In genomic region chr1:58513956-58514355, GRCh38 we compare ENCODE assay signal across 33 cellular contexts. TPM values are rescaled to one million over a fixed set of nuclear protein-coding genes. Genes with fewer than 3 reads are reported as not detected.
A peak's percentile ranks its signal among the peaks of the same experiment; 100 is the strongest.
DNase-seq lines count a peak whose midpoint lies in the region; ATAC-seq, FAIRE-seq and TF ChIP-seq lines count a peak whose summit lies in the region.
"Had no signal": no experiment of that assay in that cellular context is flagged by ENCODE, and none has a peak within 500 bp of the region (broad histone marks: within the 10 kb centered on the region; RNA-seq: fewer than 3 reads in every experiment).

No MANE protein-coding gene starts in this region.

- no peaks in the 10 kb centered on the region for H3K27me3 ChIP-seq in HepG2 (ENCODE audit: control insufficient read depth in 1 of 2, insufficient read depth in 2 of 2, low read length in 2 of 2)
- no peaks in the 10 kb centered on the region for H3K27me3 ChIP-seq in right lobe of liver
- H3K27me3 ChIP-seq: BE2C; BLaER1; BLaER1 treated with 17β-estradiol and CSF1 and Interleukin-3, amounts not matched to agents 10 nM and 100 nM had no signal

- no TSS peak for BruUV-seq in HepG2 (replicated peaks; lab: Mats Ljungman, UMichigan)

- no peaks in the 10 kb centered on the region for H4K20me1 ChIP-seq in HepG2 (ENCODE audit: insufficient read depth, low read length)
- H4K20me1 ChIP-seq: BLaER1; BLaER1 treated with 17β-estradiol and CSF1 and Interleukin-3, amounts not matched to agents 10 nM and 100 nM had no signal

- DNase-seq in HepG2 (ENCODE audit: low spot score) (no peak), right lobe of liver (no peak), GM12892 (ENCODE audit: insufficient read length) (no peak)
- DNase-seq: 8988T; ACHN; AML-193; BE2C; C1 segment of cervical spinal cord; Caco-2; Calu3; CD4-positive, alpha-beta memory T cell; CD4-positive, alpha-beta T cell; CD4-positive, CD25-positive, alpha-beta regulatory T cell; CD8-positive, alpha-beta memory T cell; CD8-positive, alpha-beta T cell; COR-L47; DMS 273 treated with DMSO at 0.1 percent for 48 hours; DMS153; DMS53; DMS79; DMS79 treated with DMSO at 0.1 percent for 48 hours; DND-41; EL had no signal

- TF ChIP-seq POLR2A in HepG2 (IDR thresholded peaks at IDR 0.05; ENCODE audit: insufficient read depth in 1 of 2, low read depth in 2 of 2, low read length in 2 of 2) (no peak), right lobe of liver (IDR thresholded peaks at IDR 0.05) (no peak), GM12892 (IDR thresholded peaks at IDR 0.05; ENCODE audit: low read depth, low read length) (no peak)

- H3K9ac ChIP-seq in HepG2 (ENCODE audit: insufficient read depth, low read depth, low read length) = no peak overlapping the region
- H3K9ac ChIP-seq: BLaER1; BLaER1 treated with 17β-estradiol and CSF1 and Interleukin-3, amounts not matched to agents 10 nM and 100 nM had no signal

- H3K9me3 ChIP-seq in HepG2 (ENCODE audit: low read length) (0 out of 2 replicates have a peak, but pooled peaks cover 4% of the 10 kb centered on the region), right lobe of liver (no peaks in the 10 kb centered on the region), HEK293 (ENCODE audit: control insufficient read depth, insufficient read depth, low read depth, low read length) (no peaks in the 10 kb centered on the region)
- H3K9me3 ChIP-seq: A549, BE2C, Caco-2 had no signal

- no peak overlapping the region for H3K4me3 ChIP-seq in HepG2 (replicated peaks in 1 of 3; ENCODE audit: insufficient read depth in 1 of 3, low read depth in 2 of 3, low read length in 3 of 3)
- H3K4me3 ChIP-seq in right lobe of liver = no peak overlapping the region
- no peak overlapping the region for H3K4me3 ChIP-seq in HEK293 (ENCODE audit: low read depth, low read length)
- H3K4me3 ChIP-seq: A549; BLaER1; BLaER1 treated with 17β-estradiol and CSF1 and Interleukin-3, amounts not matched to agents 10 nM and 100 nM had no signal

- TF ChIP-seq EP300 in HepG2 (IDR thresholded peaks at IDR 0.05; ENCODE audit: low read depth in 2 of 2, low read length in 2 of 2) (no peak), HepG2 (CRISPR knock-in tag; IDR thresholded peaks at IDR 0.05; ENCODE audit: borderline replicate concordance) (no peak)

- FAIRE-seq in HepG2 (lab: Jason Lieb, UNC) (no peak), GM12892 (lab: Jason Lieb, UNC) (peak; percentile 14)
- FAIRE-seq: A204.1, A549, D721Med had no signal

- H3K27ac ChIP-seq in HepG2 (ENCODE audit: extremely low read length, insufficient read depth, low read length) (no peak overlapping the region), right lobe of liver (no peak overlapping the region), HEK293 (ENCODE audit: extremely low read depth, low read depth, low read length) (no peak overlapping the region)
- H3K27ac ChIP-seq: 22Rv1; A549; BLaER1; BLaER1 treated with 17β-estradiol and CSF1 and Interleukin-3, amounts not matched to agents 10 nM and 100 nM; C4-2B had no signal

- TF ChIP-seq CTCF in HepG2 (CRISPR knock-in tag; IDR thresholded peaks at IDR 0.05) = no peak
- TF ChIP-seq CTCF in right lobe of liver (IDR thresholded peaks at IDR 0.05) = no peak
- no peak for TF ChIP-seq CTCF in HEK293 (tag by site-specific recombination; IDR thresholded peaks at IDR 0.05)

- H3K4me1 ChIP-seq in HepG2 (ENCODE audit: insufficient read depth, low read length) = no peaks in the 10 kb centered on the region
- no peaks in the 10 kb centered on the region for H3K4me1 ChIP-seq in right lobe of liver
- H3K4me1 ChIP-seq in HEK293 (ENCODE audit: control insufficient read depth, insufficient read depth, low read length) = no peaks in the 10 kb centered on the region
- H3K4me1 ChIP-seq: A549; BE2C; BLaER1; BLaER1 treated with 17β-estradiol and CSF1 and Interleukin-3, amounts not matched to agents 10 nM and 100 nM; Caco-2 had no signal

- no peak overlapping the region for H3K4me2 ChIP-seq in HepG2 (ENCODE audit: low read depth, low read length)
- H3K4me2 ChIP-seq: A549; BLaER1; BLaER1 treated with 17β-estradiol and CSF1 and Interleukin-3, amounts not matched to agents 10 nM and 100 nM had no signal

- ATAC-seq in HepG2 (no peak), right lobe of liver (no peak), HG03442 (IDR thresholded peaks at IDR 0.05; ENCODE audit: unreplicated experiment) (no peak), GM21447 (IDR thresholded peaks at IDR 0.05; ENCODE audit: unreplicated experiment) (no peak)
- ATAC-seq: A549; CD8-positive, alpha-beta T cell had no signal

- no peak for TF ChIP-seq RAD21 in HepG2 (CRISPR knock-in tag; IDR thresholded peaks at IDR 0.05)

- POLR2A ChIA-PET in HepG2 (lab: Yijun Ruan, JAX) (no interaction called here), HEK293 (lab: Yijun Ruan, JAX) (interaction anchor here (0.5 kb wide), 1 partner anchor 1077 kb away, joined by 3 read pairs; no protein-coding TSS in a partner anchor)

- no peaks in the 10 kb centered on the region for H3K79me2 ChIP-seq in HepG2 (ENCODE audit: insufficient read depth, low read length)

- H3K36me3 ChIP-seq in HepG2 (replicated peaks in 1 of 2; ENCODE audit: control insufficient read depth in 1 of 2, insufficient read depth in 2 of 2, low read length in 2 of 2) (no peaks in the 10 kb centered on the region), right lobe of liver (no peaks in the 10 kb centered on the region), HEK293 (ENCODE audit: control insufficient read depth in 2 of 2, insufficient read depth in 1 of 2, low read length in 2 of 2) (peaks cover 0 to 4% of the 10 kb centered on the region in 2 experiments; a peak in 1 of 3 replicates)
- H3K36me3 ChIP-seq: BE2C had no signal

- H2AFZ ChIP-seq in HepG2 (ENCODE audit: low read length) = no peak overlapping the region

- CTCF ChIA-PET in HepG2 (lab: Yijun Ruan, JAX; ENCODE audit: low intra/inter-chr PET ratio, low total read pairs) = interaction anchor here (3.1 kb wide), 1 partner anchor 33 kb away, joined by 28 read pairs; the partner anchor contains the start of gene OMA1
- CTCF ChIA-PET in HEK293 (lab: Yijun Ruan, JAX) = interaction anchor here (0.6 to 6.4 kb wide), 5 partner anchors 10 to 1245 kb away, joined by 3 to 98 read pairs (median 5); no protein-coding TSS in a partner anchor

- intact Hi-C loops in HepG2 (cut with micrococcal nuclease; ENCODE audit: unreplicated experiment) (no loop called here), right lobe of liver (cut with DNase I) (no loop called here)

- in situ Hi-C loops in HepG2 (cut with HindIII; ENCODE audit: extremely low pct_ligation_motif_present, low pct_unique_long_range_greater_than_20kb) = loop anchor here (5.0 kb wide), 1 partner anchor 138 kb away; no protein-coding TSS in a partner anchor

TF ChIP-seq in HepG2, 621 proteins besides CTCF, POLR2A, EP300 and RAD21:
- TF ChIP-seq NRL (CRISPR knock-in tag; IDR thresholded peaks at IDR 0.05; ENCODE audit: borderline replicate concordance) = no peak
- TF ChIP-seq ATF7 (IDR thresholded peaks at IDR 0.05) = peak; percentile 91
- TF ChIP-seq ATF7 (CRISPR knock-in tag; IDR thresholded peaks at IDR 0.05) = no peak

TF ChIP-seq in HEK293, 187 proteins besides CTCF, POLR2A, EP300 and RAD21 (continues in another document):
- TF ChIP-seq ZNF133 (tag by site-specific recombination; IDR thresholded peaks at IDR 0.05) = no peak
- TF ChIP-seq ZNF549 (tag by site-specific recombination; IDR thresholded peaks at IDR 0.05) = no peak

RNA-seq across cellular contexts. Expression of gene OMA1, which starts 32.6 kb away (rescaled TPM):
- total RNA-seq in HepG2 (2016; rRNA removed; fragmentation: Illumina TruSeq; extraction: Trizol) (18.6 and 26.9 TPM in 2 replicates), right lobe of liver (10 to 100 TPM; 16.1 to 29.0 (median 18.9) TPM)
- total RNA-seq in HepG2 (2016; cell fraction: cytosol; rRNA removed; fragmentation: Illumina TruSeq; extraction: Trizol; ENCODE audit: low read depth) = 92.8 and 109 TPM in 2 replicates
- 19.4 and 27.4 TPM in 2 replicates for total RNA-seq in HepG2 (2016; cell fraction: insoluble cytoplasmic fraction; rRNA removed; fragmentation: Illumina TruSeq; extraction: Trizol)
- 61.9 and 78.8 TPM in 2 replicates for total RNA-seq in HepG2 (2016; cell fraction: membrane; rRNA removed; fragmentation: Illumina TruSeq; extraction: Trizol)
- total RNA-seq in HepG2 (2016; cell fraction: nucleus; rRNA removed; fragmentation: Illumina TruSeq; extraction: Trizol) = 18.3 and 21.8 TPM in 2 replicates
- 6.6 and 7.0 TPM in 2 replicates for polyA plus RNA-seq in HepG2 (2011; rRNA removed)
- 3.2 and 4.5 TPM in 2 replicates for polyA plus RNA-seq in HepG2 (2011; cell fraction: cytosol; rRNA removed)
- 3.7 and 4.2 TPM in 2 replicates for polyA plus RNA-seq in HepG2 (2011; cell fraction: nucleus; rRNA removed)
- 7.0 and 10.0 TPM in 2 replicates for polyA plus RNA-seq in HepG2 (2012)
- polyA plus RNA-seq in HepG2 (2016; cell fraction: cytosol; fragmentation: Illumina TruSeq; extraction: Trizol; ENCODE audit: low read depth) = 4.2 and 4.4 TPM in 2 replicates
- 11.1 and 13.3 TPM in 2 replicates for polyA plus RNA-seq in HepG2 (2016; cell fraction: insoluble cytoplasmic fraction; fragmentation: Illumina TruSeq; extraction: Trizol; ENCODE audit: low read depth)
- polyA plus RNA-seq in HepG2 (2016; cell fraction: membrane; fragmentation: Illumina TruSeq; extraction: Trizol; ENCODE audit: low read depth) = 4.9 and 5.1 TPM in 2 replicates
- 15.6 and 19.4 TPM in 2 replicates for polyA plus RNA-seq in HepG2 (2016; cell fraction: nucleus; fragmentation: Illumina TruSeq; extraction: Trizol; ENCODE audit: insufficient read depth, low read depth)
- 7.3 and 8.4 TPM in 2 replicates for polyA minus RNA-seq in HepG2 (2011; rRNA and poly(A)+ RNA removed; ENCODE audit: low replicate concordance)
- polyA minus RNA-seq in HepG2 (2011; cell fraction: cytosol; rRNA and poly(A)+ RNA removed) = 9.2 and 9.8 TPM in 2 replicates
- 18.2 and 21.9 TPM in 2 replicates for polyA minus RNA-seq in HepG2 (2011; cell fraction: nucleus; rRNA and poly(A)+ RNA removed)
- 42.6 TPM for polyA plus RNA-seq in GM12892 (2012; ENCODE audit: missing spikeins)

Comparison
In these comparisons a context has a peak if more than half of its experiments do, and no peak if none do; other contexts are left out.
1. Of the 63 proteins assayed by ChIP-seq in both HepG2 and HEK293: peak only in HepG2: none; only in HEK293: ATF2; in both: none; in neither: 62.